23 cellular contexts compared by ENCODE assay signal in genomic region chr3:113297281-113297680, GRCh38.
A peak's percentile ranks its signal among the peaks of the same experiment; 100 is the strongest.
DNase-seq lines count a peak whose midpoint lies in the region; ATAC-seq, FAIRE-seq and TF ChIP-seq lines count a peak whose summit lies in the region.
"Had no signal": no experiment of that assay in that cellular context is flagged by ENCODE, and none has a peak within 500 bp of the region (broad histone marks: within the 10 kb centered on the region; RNA-seq: fewer than 3 reads in every experiment).

No MANE protein-coding gene starts in this region.

- no peak for TF ChIP-seq EP300 in H1 (IDR thresholded peaks at IDR 0.05; ENCODE audit: borderline replicate concordance in 1 of 2, low read depth in 2 of 2, low read length in 2 of 2)

- POLR2A ChIA-PET in H1 (lab: Charles Lee; ENCODE audit: partially characterized antibody): no interaction called here

- 69% methylated on average over 2 of the region's 2 CpGs; no CpG with 5 or more reads in 1 of the 2 experiments for WGBS in H1 (ENCODE audit: extremely low coverage in 1 of 2, insufficient coverage in 1 of 2, insufficient read length in 1 of 2, insufficient replicate concordance in 2 of 2, low coverage in 1 of 2, low lambda C conversion rate in 2 of 2, missing lambda C conversion rate in 1 of 2), 2 experiments

- no peaks in the 10 kb centered on the region for H3K79me2 ChIP-seq in H1 (ENCODE audit: control insufficient read depth in 1 of 2, insufficient read depth in 2 of 2, low read length in 2 of 2)

- no peak overlapping the region for H4K5ac ChIP-seq in H1 (ENCODE audit: insufficient read length, low read depth, low read length)

- no peaks in the 10 kb centered on the region for H4K20me1 ChIP-seq in H1 (replicated peaks in 1 of 2; ENCODE audit: control insufficient read depth in 1 of 2, insufficient read depth in 2 of 2, low read length in 2 of 2)

- CTCF ChIA-PET in H1 (lab: Charles Lee; ENCODE audit: partially characterized antibody): interaction anchor here (0.8 to 6.1 kb wide), 5 partner anchors 10 to 164 kb away, joined by 3 to 39 read pairs (median 4); no protein-coding TSS in a partner anchor
- CTCF ChIA-PET in activated CD8-positive, alpha-beta memory T cell treated with anti-CD3 and anti-CD28 coated beads, Interleukin-2, amount 10 ng/mL, durations not matched to agents 7 days and 5 days (lab: Charles Lee): no interaction called here

- 0 out of 2 replicates have a peak overlapping the region, but pooled peaks have one; percentile 18 for H2BK15ac ChIP-seq in H1 (ENCODE audit: low read length)

- DNase-seq in GM10266 (ENCODE audit: extremely low spot score) (peak; percentile 1), HAP-1 (ENCODE audit: low spot score in 2 of 2) (peak; percentile 65 to 68), H1 (ENCODE audit: low read depth in 1 of 2, low spot score in 2 of 2) (no peak), mesothelial cell of epicardium (ENCODE audit: low spot score in 2 of 2, unreplicated experiment in 2 of 2) (no peak), amygdala (lab: John Stamatoyannopoulos, UW) (no peak), NCI-H2029 (lab: John Stamatoyannopoulos, UW) (no peak)
- no peak for DNase-seq in activated naive CD4-positive, alpha-beta T cell treated with anti-CD3 and anti-CD28 coated beads, Interleukin-2, amount 50 U/mL, for 16 hours
- no peak for DNase-seq in activated CD8-positive, alpha-beta memory T cell treated with anti-CD3 and anti-CD28 coated beads, Interleukin-2, amount 10 ng/mL, durations not matched to agents 7 days and 5 days
- DNase-seq: CD4-positive, alpha-beta T cell; COR-L47; DMS79; NCI-H1092 treated with DMSO at 0.1 percent for 48 hours; NCI-H2081; NCI-H2227 treated with DMSO at 0.1 percent for 48 hours; NCI-H510A; NCI-H748 treated with DMSO at 0.1 percent for 48 hours; PC-9; SHP77 treated with DMSO at 0.1 percent for 48 hours had no signal

- TF ChIP-seq POLR2A in H1 (IDR thresholded peaks at IDR 0.05; ENCODE audit: control extremely low read depth in 1 of 2, low read depth in 2 of 2, low read length in 2 of 2): no peak

- H2BK5ac ChIP-seq in H1 (ENCODE audit: low read depth, low read length): no peak overlapping the region

- no peak overlapping the region for H3K9ac ChIP-seq in H1 (replicated peaks in 1 of 4; ENCODE audit: extremely low read depth in 1 of 4, low read depth in 3 of 4, low read length in 3 of 4)
- H3K9ac ChIP-seq: KMS-11 had no signal

- H3K4me1 Mint-ChIP-seq in mesothelial cell of epicardium: no peaks in the 10 kb centered on the region
- H3K4me1 Mint-ChIP-seq in activated CD8-positive, alpha-beta memory T cell treated with anti-CD3 and anti-CD28 coated beads, Interleukin-2, amount 10 ng/mL, durations not matched to agents 7 days and 5 days: no peaks in the 10 kb centered on the region

- no peak overlapping the region for H2BK120ac ChIP-seq in H1 (replicated peaks; ENCODE audit: low read depth, low read length)

- peak overlapping the region; percentile 91 for H2AFZ ChIP-seq in H1 (ENCODE audit: low read length)
- H2AFZ ChIP-seq: PC-9 had no signal

- H3K27ac ChIP-seq in H1 (ENCODE audit: low read depth, low read length): no peak overlapping the region
- H3K27ac ChIP-seq: HL-60, KMS-11, PC-9, RWPE1, SK-N-MC had no signal

- TF ChIP-seq CTCF in GM10266 (IDR thresholded peaks at IDR 0.05; ENCODE audit: control insufficient read depth, insufficient read depth, low read depth, missing control alignments) (no peak), H1 (IDR thresholded peaks at IDR 0.05; ENCODE audit: control extremely low read depth in 1 of 3, insufficient read depth in 1 of 3, low read depth in 1 of 3, low read length in 3 of 3) (no peak), mesothelial cell of epicardium (IDR thresholded peaks at IDR 0.05; ENCODE audit: unreplicated experiment) (no peak)

- H3K4me3 Mint-ChIP-seq in mesothelial cell of epicardium: no peak overlapping the region
- no peak overlapping the region for H3K4me3 Mint-ChIP-seq in activated CD8-positive, alpha-beta memory T cell treated with anti-CD3 and anti-CD28 coated beads, Interleukin-2, amount 10 ng/mL, durations not matched to agents 7 days and 5 days
- H3K4me3 Mint-ChIP-seq: CD4-positive, alpha-beta T cell had no signal

- H3K27me3 Mint-ChIP-seq in mesothelial cell of epicardium (ENCODE audit: low read depth): no peaks in the 10 kb centered on the region
- H3K27me3 Mint-ChIP-seq in activated CD8-positive, alpha-beta memory T cell treated with anti-CD3 and anti-CD28 coated beads, Interleukin-2, amount 10 ng/mL, durations not matched to agents 7 days and 5 days: no peaks in the 10 kb centered on the region
- H3K27me3 Mint-ChIP-seq: CD4-positive, alpha-beta T cell had no signal

- no peaks in the 10 kb centered on the region for H3K27me3 ChIP-seq in HAP-1 (ENCODE audit: low read depth)
- H3K27me3 ChIP-seq in H1 (replicated peaks in 1 of 4; ENCODE audit: control insufficient read depth in 3 of 4, extremely low read depth in 1 of 4, insufficient read depth in 3 of 4, low read length in 3 of 4): no peaks in the 10 kb centered on the region

- no peak for ATAC-seq in activated CD8-positive, alpha-beta memory T cell treated with anti-CD3 and anti-CD28 coated beads, Interleukin-2, amount 10 ng/mL, durations not matched to agents 7 days and 5 days
- ATAC-seq: HepG2 had no signal

- H2BK20ac ChIP-seq in H1 (ENCODE audit: low read length): no peak overlapping the region

- no peak for TF ChIP-seq RAD21 in H1 (IDR thresholded peaks at IDR 0.05 in 1 of 2, conservative IDR thresholded peaks at IDR 0.05 in 1 of 2; ENCODE audit: low read depth in 2 of 2, low read length in 2 of 2)

- H3K79me1 ChIP-seq in H1 (ENCODE audit: low read depth, low read length): no peaks in the 10 kb centered on the region

- no peak overlapping the region for H3K4ac ChIP-seq in H1 (replicated peaks; ENCODE audit: insufficient read length, low read depth, low read length)

- H4K91ac ChIP-seq in H1 (replicated peaks; ENCODE audit: insufficient read length, low read length): no peak overlapping the region

- no peak overlapping the region for H3K4me2 ChIP-seq in H1 (ENCODE audit: insufficient read depth in 1 of 2, low read depth in 2 of 2, low read length in 2 of 2)
- H3K4me2 ChIP-seq: KMS-11, PC-9 had no signal

- no peak overlapping the region for H3K18ac ChIP-seq in H1 (ENCODE audit: extremely low read depth, low read length)

- FAIRE-seq in H1 (lab: Jason Lieb, UNC): no peak
- FAIRE-seq: HepG2 had no signal

- peak overlapping the region; percentile 1 for H3K27ac Mint-ChIP-seq in mesothelial cell of epicardium
- H3K27ac Mint-ChIP-seq in activated CD8-positive, alpha-beta memory T cell treated with anti-CD3 and anti-CD28 coated beads, Interleukin-2, amount 10 ng/mL, durations not matched to agents 7 days and 5 days: no peak overlapping the region
- H3K27ac Mint-ChIP-seq: CD4-positive, alpha-beta T cell had no signal

- peaks cover 4% of the 10 kb centered on the region for H3K9me3 Mint-ChIP-seq in mesothelial cell of epicardium
- no peaks in the 10 kb centered on the region for H3K9me3 Mint-ChIP-seq in activated CD8-positive, alpha-beta memory T cell treated with anti-CD3 and anti-CD28 coated beads, Interleukin-2, amount 10 ng/mL, durations not matched to agents 7 days and 5 days (ENCODE audit: low read depth)
- H3K9me3 Mint-ChIP-seq: CD4-positive, alpha-beta T cell had no signal

- H4K8ac ChIP-seq in H1 (ENCODE audit: extremely low read depth, insufficient read depth, low read length): no peak overlapping the region

- no peak overlapping the region for H3K14ac ChIP-seq in H1 (ENCODE audit: insufficient read length)

- H3K36me3 ChIP-seq in HAP-1 (replicated peaks) (no peaks in the 10 kb centered on the region), H1 (ENCODE audit: control insufficient read depth in 2 of 4, insufficient read depth in 4 of 4, low read length in 3 of 4) (no peaks in the 10 kb centered on the region)

- in situ Hi-C loops in HAP-1 (cut with MboI; ENCODE audit: low sequenced_read_pairs): loop anchor here (25.0 kb wide), 1 partner anchor 660 kb away; the partner anchor contains the start of gene CCDC80

- no peak overlapping the region for H3K23ac ChIP-seq in H1 (ENCODE audit: insufficient read length)

- H3K9me3 ChIP-seq in HAP-1 (no peaks in the 10 kb centered on the region), H1 (ENCODE audit: insufficient read depth in 2 of 2, low read depth in 1 of 2, low read length in 1 of 2) (no peaks in the 10 kb centered on the region)

- no peak overlapping the region for H3K56ac ChIP-seq in H1 (replicated peaks; ENCODE audit: insufficient read length, low read depth, low read length)

- no peaks in the 10 kb centered on the region for H3K23me2 ChIP-seq in H1 (ENCODE audit: low read depth, low read length)

- H2BK12ac ChIP-seq in H1 (ENCODE audit: low read depth, low read length): no peak overlapping the region

- H3K36me3 Mint-ChIP-seq in mesothelial cell of epicardium: peaks cover 6% of the 10 kb centered on the region
- H3K36me3 Mint-ChIP-seq in activated CD8-positive, alpha-beta memory T cell treated with anti-CD3 and anti-CD28 coated beads, Interleukin-2, amount 10 ng/mL, durations not matched to agents 7 days and 5 days: no peaks in the 10 kb centered on the region

- H3K4me3 ChIP-seq in HAP-1 (no peak overlapping the region), H1 (ENCODE audit: extremely low read depth in 1 of 4, insufficient read depth in 2 of 4, low read depth in 3 of 4, low read length in 4 of 4) (no peak overlapping the region)
- H3K4me3 ChIP-seq: PC-9, SK-N-MC had no signal

- no peak overlapping the region for H2AK5ac ChIP-seq in H1 (ENCODE audit: low read depth, low read length)

- peaks cover 24% of the 10 kb centered on the region for H3K4me1 ChIP-seq in HAP-1
- peaks cover 0 to 5% (median 3%) of the 10 kb centered on the region in 4 experiments; a peak in 4 of 7 replicates for H3K4me1 ChIP-seq in H1 (replicated peaks in 1 of 4; ENCODE audit: control insufficient read depth in 3 of 4, insufficient read depth in 4 of 4, low read length in 3 of 4)

TF ChIP-seq in H1, 55 proteins besides CTCF, POLR2A, EP300 and RAD21:
- TF ChIP-seq BCL11A (IDR thresholded peaks at IDR 0.05; ENCODE audit: low read depth in 2 of 2, low read length in 2 of 2) (no peak), NANOG (IDR thresholded peaks at IDR 0.05; ENCODE audit: insufficient read depth, low read depth, low read length, poor library complexity, severe bottlenecking) (no peak), KDM5A (IDR thresholded peaks at IDR 0.05; ENCODE audit: low read length) (no peak), TEAD4 (IDR thresholded peaks at IDR 0.05; ENCODE audit: low read depth, low read length) (no peak), RFX5 (IDR thresholded peaks at IDR 0.05; ENCODE audit: borderline replicate concordance, low read depth, low read length) (no peak), YY1 (IDR thresholded peaks at IDR 0.05; ENCODE audit: low read depth, low read length) (no peak)

Comparison
In these comparisons a context has a peak if more than half of its experiments do, and no peak if none do; other contexts are left out.
1. DNase-seq: peak in GM10266 (single experiment) and HAP-1 (2 of 2); none in H1 (0 of 2), mesothelial cell of epicardium (0 of 2), activated naive CD4-positive, alpha-beta T cell treated with anti-CD3 and anti-CD28 coated beads, Interleukin-2, amount 50 U/mL, for 16 hours (single experiment), amygdala (0 of 56), activated CD8-positive, alpha-beta memory T cell treated with anti-CD3 and anti-CD28 coated beads, Interleukin-2, amount 10 ng/mL, durations not matched to agents 7 days and 5 days (single experiment) and NCI-H2029 (single experiment).